ENCODE assay signal across 14 cellular contexts in the genomic region with DNA sequence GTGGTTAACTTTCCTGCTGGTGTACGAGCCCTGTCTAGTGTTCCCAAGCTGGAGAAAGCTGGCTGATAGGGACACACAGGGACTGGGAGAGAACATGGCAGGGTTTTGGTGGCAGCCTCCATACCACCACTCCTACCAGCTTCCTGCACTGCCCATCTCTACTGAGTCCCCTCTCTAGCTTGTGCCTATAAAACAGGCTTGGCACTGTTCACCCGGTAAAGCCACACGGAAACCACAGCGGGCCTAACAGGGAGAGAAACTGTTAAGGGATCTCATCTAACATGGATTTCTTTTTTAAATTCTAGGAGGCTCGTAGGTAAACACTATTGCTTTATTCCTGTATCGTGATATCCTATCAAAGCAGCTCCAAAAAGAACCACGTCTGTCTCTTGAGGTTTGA.
"Had no signal": no experiment of that assay in that cellular context is flagged by ENCODE, and none has a peak within 500 bp of the region (broad histone marks: within the 10 kb centered on the region; RNA-seq: fewer than 3 reads in every experiment).

No MANE protein-coding gene starts in this region.

- ATAC-seq: activated CD8-positive, alpha-beta T cell treated with anti-CD3 and anti-CD28 coated beads for 36 hours; activated naive CD8-positive, alpha-beta T cell treated with anti-CD3 and anti-CD28 coated beads, Interleukin-2, amount 50 U/mL, for 24 hours had no signal

- H3K9me3 ChIP-seq: esophagus muscularis mucosa, stomach, tibial nerve had no signal

- DNase-seq: activated CD4-positive, alpha-beta T cell treated with anti-CD3 and anti-CD28 coated beads for 4 hours; activated CD8-positive, alpha-beta memory T cell treated with anti-CD3 and anti-CD28 coated beads, Interleukin-2, amount 50 U/mL, for 48 hours; activated CD8-positive, alpha-beta T cell treated with anti-CD3 and anti-CD28 coated beads for 36 hours; activated naive CD4-positive, alpha-beta T cell treated with Interleukin-2 at 50 U/mL for 16 hours; activated naive CD8-positive, alpha-beta T cell treated with anti-CD3 and anti-CD28 coated beads, Interleukin-2, amount 50 U/mL, for 24 hours; central memory CD4-positive, alpha-beta T cell; cortex of kidney; head of caudate nucleus; islet precursor cell; stomach; T-helper 9 cell had no signal

- H3K27me3 ChIP-seq: esophagus muscularis mucosa, stomach, tibial nerve had no signal

- H3K9me3 Mint-ChIP-seq: activated CD8-positive, alpha-beta T cell treated with anti-CD3 and anti-CD28 coated beads for 36 hours; activated naive CD8-positive, alpha-beta T cell treated with anti-CD3 and anti-CD28 coated beads, Interleukin-2, amount 50 U/mL, for 24 hours had no signal

- H3K4me3 Mint-ChIP-seq: activated CD8-positive, alpha-beta T cell treated with anti-CD3 and anti-CD28 coated beads for 36 hours; activated naive CD8-positive, alpha-beta T cell treated with anti-CD3 and anti-CD28 coated beads, Interleukin-2, amount 50 U/mL, for 24 hours had no signal

- H3K27ac Mint-ChIP-seq: activated CD8-positive, alpha-beta T cell treated with anti-CD3 and anti-CD28 coated beads for 36 hours; activated naive CD8-positive, alpha-beta T cell treated with anti-CD3 and anti-CD28 coated beads, Interleukin-2, amount 50 U/mL, for 24 hours had no signal

- H3K4me3 ChIP-seq: esophagus muscularis mucosa, skin epidermis, stomach, tibial nerve had no signal

- H3K27me3 Mint-ChIP-seq: activated CD8-positive, alpha-beta T cell treated with anti-CD3 and anti-CD28 coated beads for 36 hours had no signal
